In the genomic region with DNA sequence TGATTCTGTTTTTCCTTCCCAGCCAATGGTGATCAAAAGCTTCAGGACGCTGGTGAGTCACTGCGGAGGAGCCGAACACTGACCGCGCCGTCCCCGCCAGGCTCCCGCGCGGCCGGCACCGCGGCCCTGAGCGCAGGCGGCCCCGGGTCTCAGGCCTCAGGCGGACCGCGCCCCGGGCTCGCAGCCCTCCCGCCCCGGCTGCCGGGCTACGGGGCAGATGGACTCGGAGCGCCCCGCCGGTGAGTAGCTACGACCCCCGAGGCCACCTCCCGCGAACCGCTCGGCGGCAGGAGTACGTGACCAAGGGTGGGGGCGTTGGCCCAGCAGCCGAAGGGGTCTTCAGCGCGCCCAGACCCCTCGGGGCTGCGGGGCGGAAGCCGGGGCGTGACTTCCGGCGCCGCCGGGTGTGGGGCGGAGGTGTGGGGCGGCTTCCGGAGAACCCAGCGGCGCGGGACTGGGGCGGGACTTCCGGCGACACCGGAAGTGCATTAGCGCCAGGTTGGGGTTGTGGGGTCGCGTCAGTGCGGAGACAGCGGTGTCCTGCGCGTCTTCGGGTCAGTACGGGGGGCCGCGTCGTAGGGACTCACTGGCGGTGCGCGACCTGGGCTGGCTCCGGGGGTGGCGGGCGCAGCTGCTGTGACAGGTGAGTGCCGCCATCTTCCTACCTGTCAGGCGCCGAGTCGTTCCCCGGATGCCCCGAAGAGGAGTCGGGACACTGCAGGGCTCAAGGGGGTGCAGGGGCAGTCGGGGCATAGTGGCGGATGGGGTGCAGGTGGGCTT, we compare ENCODE assay signal across 8 cellular contexts. TPM values are rescaled to one million over a fixed set of nuclear protein-coding genes. Genes with fewer than 3 reads are reported as not detected.
A peak's percentile ranks its signal among the peaks of the same experiment; 100 is the strongest.
DNase-seq lines count a peak whose midpoint lies in the region; ATAC-seq and TF ChIP-seq lines count a peak whose summit lies in the region.

TSS of gene WDR37 (plus strand) at position 60 of the 780 bp plus-strand sequence. CDS start 15,771 bp downstream, outside the sequence.

- H3K27me3 ChIP-seq in endocrine pancreas (ENCODE audit: control insufficient read depth, insufficient read depth, low read length): no peaks in the 10 kb centered on the region

- H3K27ac Mint-ChIP-seq in CD14-positive monocyte: peak within 1 kb of the TSS; percentile 98 to 99 (median 99)

- H3K4me3 Mint-ChIP-seq in CD14-positive monocyte: peak within 1 kb of the TSS; percentile 92 to 95

- H3K4me3 ChIP-seq in endocrine pancreas (ENCODE audit: control insufficient read depth, insufficient read depth, low read length) (peak within 1 kb of the TSS; percentile 74), mesodermal cell (ENCODE audit: extremely low read depth, insufficient read depth, low read length, poor library complexity, severe bottlenecking) (peak within 1 kb of the TSS; percentile 99)

- peaks cover 29 to 41% of the 10 kb centered on the region in 2 donors for H3K36me3 Mint-ChIP-seq in CD14-positive monocyte

- H3K9me3 ChIP-seq in endocrine pancreas (ENCODE audit: control insufficient read depth, low read length): no peaks in the 10 kb centered on the region
- no peaks in the 10 kb centered on the region for H3K9me3 ChIP-seq in mesodermal cell (ENCODE audit: control insufficient read depth, low read length)

- peaks cover 0 to 1% (median 0%) of the 10 kb centered on the region in 3 donors for H3K27me3 Mint-ChIP-seq in CD14-positive monocyte (ENCODE audit: low read depth in 3 of 3)

- H3K27ac ChIP-seq in mesodermal cell (ENCODE audit: low read depth, low read length, severe bottlenecking): peak within 1 kb of the TSS; percentile 98

- TF ChIP-seq CTCF in CD14-positive monocyte (IDR thresholded peaks at IDR 0.05): no peak

- 0 to 1% methylated on average over 69 to 75 of the region's 87 CpGs for WGBS in mesodermal cell (ENCODE audit: insufficient coverage in 2 of 2), 2 experiments

- peaks cover 20% of the 10 kb centered on the region for H3K4me1 ChIP-seq in endocrine pancreas (ENCODE audit: control insufficient read depth, insufficient read depth, low read length)
- peaks cover 15% of the 10 kb centered on the region for H3K4me1 ChIP-seq in mesodermal cell (ENCODE audit: control insufficient read depth, insufficient read depth, low read length, poor library complexity, severe bottlenecking)

- H3K9ac ChIP-seq in endocrine pancreas (ENCODE audit: control insufficient read depth, insufficient read depth, low read length): peak within 1 kb of the TSS; percentile 90

- intact Hi-C loops in CD14-positive monocyte (cut with micrococcal nuclease): loop anchor here (1.0 to 5.0 kb wide), 3 partner anchors 7 to 129 kb away; partner anchors contain the start of genes GTPBP4 (in 1 of the 2) and IDI1 (in 1 of the 2)

- H3K9me3 Mint-ChIP-seq in CD14-positive monocyte: peaks cover 0 to 3% (median 0%) of the 10 kb centered on the region in 7 donors

- DNase-seq in CD14-positive monocyte (ENCODE audit: low spot score): peak; percentile 81
- peak; percentile 71 for DNase-seq in GM19240 (ENCODE audit: insufficient read length, low spot score)
- peak; percentile 75 for DNase-seq in NK-92 treated with Interleukin-12 subunit alpha and Interleukin-12 subunit beta, amount 100 ng/mL, for 24 hours (lab: John Stamatoyannopoulos, UW)
- peak; percentile 76 to 83 (median 80) for DNase-seq in activated CD8-positive, alpha-beta memory T cell treated with anti-CD3 and anti-CD28 coated beads for 48 hours (ENCODE audit: low read depth in 2 of 3, low spot score in 2 of 3)
- DNase-seq in stimulated activated CD8-positive, alpha-beta memory T cell treated with anti-CD3 and anti-CD28 coated beads, Interleukin-15, amount 100 ng/mL, for 24 hours (ENCODE audit: low read depth): peak; percentile 89

- H3K36me3 ChIP-seq in endocrine pancreas (ENCODE audit: control insufficient read depth, insufficient read depth, low read length) (peaks cover 2% of the 10 kb centered on the region), mesodermal cell (ENCODE audit: control insufficient read depth, insufficient read depth, low read length) (peaks cover 43% of the 10 kb centered on the region)

- ATAC-seq in HG03442 (IDR thresholded peaks at IDR 0.05; ENCODE audit: unreplicated experiment): peak; percentile 93

- peaks cover 65% of the 10 kb centered on the region for H3K4me1 Mint-ChIP-seq in CD14-positive monocyte

RNA-seq across cellular contexts. Expression of gene WDR37, which starts in this region (rescaled TPM):
- polyA plus RNA-seq in CD14-positive monocyte: 1 to 10 TPM; 7.1 to 8.6 TPM
- polyA plus RNA-seq in mesodermal cell (2013, experiment 1 of 2): 14.6 TPM
- 12.2 TPM for polyA plus RNA-seq in mesodermal cell (2013, experiment 2 of 2)

Comparison
In these comparisons a context has a peak if more than half of its experiments do, and no peak if none do; other contexts are left out.
1. Peak in every context shown above with its lines: DNase-seq, ATAC-seq, H3K4me3 ChIP-seq and H3K27ac ChIP-seq.